ENCODE assay signal across 18 cellular contexts in the genomic region with DNA sequence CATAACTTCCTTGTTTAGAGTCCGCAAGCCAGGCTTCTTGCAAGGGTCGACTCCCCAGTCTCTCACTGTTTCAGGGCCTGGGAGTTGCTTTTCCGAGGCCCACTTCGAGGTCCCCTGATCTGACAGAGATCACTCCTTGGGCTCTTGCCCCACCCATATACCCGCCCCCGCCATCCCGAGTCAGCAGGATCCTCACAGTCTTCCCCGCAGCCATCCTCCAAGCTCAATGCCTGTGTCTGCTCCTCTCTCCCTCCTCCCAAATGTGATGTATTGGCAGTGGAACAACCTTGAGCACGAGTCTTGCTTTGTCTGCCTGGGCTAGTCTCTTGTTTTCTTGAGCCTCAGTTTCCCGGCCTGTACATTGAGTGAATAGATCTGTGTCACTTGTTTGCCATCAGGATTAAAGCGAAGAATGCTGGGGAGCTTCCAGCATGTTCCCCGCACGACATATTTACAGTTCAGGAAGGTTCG. TPM values are rescaled to one million over a fixed set of nuclear protein-coding genes. Genes with fewer than 3 reads are reported as not detected.
DNase-seq lines count a peak whose midpoint lies in the region; ATAC-seq and TF ChIP-seq lines count a peak whose summit lies in the region.
"Had no signal": no experiment of that assay in that cellular context is flagged by ENCODE, and none has a peak within 500 bp of the region (broad histone marks: within the 10 kb centered on the region; RNA-seq: fewer than 3 reads in every experiment).

No MANE protein-coding gene starts in this region.

- CTCF ChIA-PET in activated naive CD4-positive, alpha-beta T cell treated with anti-CD3 and anti-CD28 coated beads for 36 hours (lab: Charles Lee) = interaction anchor here (0.6 to 1.6 kb wide), 5 partner anchors 11 to 1273 kb away, joined by 3 to 6 read pairs (median 3); a partner anchor contains a TSS

- H3K9me3 ChIP-seq in HUES6 (ENCODE audit: control insufficient read depth, insufficient read depth, low read depth, low read length) = no peaks in the 10 kb centered on the region
- H3K9me3 ChIP-seq in thyroid gland = no peaks in the 10 kb centered on the region
- H3K9me3 ChIP-seq: pancreas, testis had no signal

- WGBS in thyroid gland, 2 donors = 2 to 3% methylated on average over 13 to 14 of the region's 14 CpGs

- intact Hi-C loops in activated naive CD4-positive, alpha-beta T cell treated with anti-CD3 and anti-CD28 coated beads for 36 hours (cut with micrococcal nuclease) = loop anchor here (1.0 to 10.0 kb wide), 2 partner anchors 10 to 1009 kb away; a partner anchor contains a TSS
- intact Hi-C loops in thyroid gland (cut with DNase I) = no loop called here

- no peak for DNase-seq in activated naive CD4-positive, alpha-beta T cell treated with anti-CD3 and anti-CD28 coated beads for 36 hours
- no peak for DNase-seq in activated naive CD4-positive, alpha-beta T cell (lab: John Stamatoyannopoulos, UW)
- no peak for DNase-seq in central memory CD8-positive, alpha-beta T cell (ENCODE audit: low spot score in 2 of 2)
- DNase-seq in stimulated activated effector memory CD8-positive, alpha-beta T cell treated with anti-CD3 and anti-CD28 coated beads, Interleukin-12 subunit alpha, Interleukin-12 subunit beta, amount 100 ng/mL, for 72 hours (ENCODE audit: low spot score in 2 of 2) = no peak
- no peak for DNase-seq in thyroid gland
- no peak for DNase-seq in SW 1271 (lab: John Stamatoyannopoulos, UW)
- DNase-seq: anterior cingulate cortex; left ventricle myocardium superior; NCI-H1048; Peyer's patch; stimulated activated CD4-positive, alpha-beta T cell treated with anti-CD3 and anti-CD28 coated beads, Interleukin-2, amount 100 ng/mL, for 24 hours; testis; WERI-Rb-1 had no signal

- no peak for TF ChIP-seq CTCF in thyroid gland (IDR thresholded peaks at IDR 0.05)

- no peak for TF ChIP-seq POLR2A in thyroid gland (IDR thresholded peaks at IDR 0.05)

- no peak for ATAC-seq in central memory CD8-positive, alpha-beta T cell (replicated peaks; ENCODE audit: extremely low read depth, poor library complexity, severe bottlenecking)
- ATAC-seq in stimulated activated effector memory CD8-positive, alpha-beta T cell treated with anti-CD3 and anti-CD28 coated beads, Interleukin-12 subunit alpha, Interleukin-12 subunit beta, amount 100 ng/mL, for 72 hours = no peak
- no peak for ATAC-seq in GM18909 (IDR thresholded peaks at IDR 0.05; ENCODE audit: poor library complexity, unreplicated experiment)
- ATAC-seq: left ventricle myocardium superior had no signal

- peaks cover 72% of the 10 kb centered on the region for H3K27me3 Mint-ChIP-seq in activated naive CD4-positive, alpha-beta T cell treated with anti-CD3 and anti-CD28 coated beads for 36 hours (ENCODE audit: low read depth)
- H3K27me3 Mint-ChIP-seq in central memory CD8-positive, alpha-beta T cell = peaks cover 90% of the 10 kb centered on the region

- no peaks in the 10 kb centered on the region for H3K36me3 ChIP-seq in HUES6 (ENCODE audit: control insufficient read depth, insufficient read depth, low read length)
- no peaks in the 10 kb centered on the region for H3K36me3 ChIP-seq in thyroid gland
- H3K36me3 ChIP-seq: pancreas, Peyer's patch, WERI-Rb-1 had no signal

- H3K4me3 ChIP-seq in HUES6 (ENCODE audit: low read depth, low read length) = peak overlapping the region; percentile 29; the same call in 1 of the 2 replicates
- no peak overlapping the region for H3K4me3 ChIP-seq in thyroid gland (replicated peaks in 1 of 3)
- H3K4me3 ChIP-seq: Peyer's patch, testis had no signal

- H3K27me3 ChIP-seq in HUES6 (ENCODE audit: control insufficient read depth, insufficient read depth, low read length) (peaks cover 100% of the 10 kb centered on the region), thyroid gland (peaks cover 70% of the 10 kb centered on the region)

- no peaks in the 10 kb centered on the region for H3K9me3 Mint-ChIP-seq in activated naive CD4-positive, alpha-beta T cell treated with anti-CD3 and anti-CD28 coated beads for 36 hours
- no peaks in the 10 kb centered on the region for H3K9me3 Mint-ChIP-seq in central memory CD8-positive, alpha-beta T cell
- H3K9me3 Mint-ChIP-seq in stimulated activated effector memory CD8-positive, alpha-beta T cell treated with anti-CD3 and anti-CD28 coated beads, Interleukin-12 subunit alpha, Interleukin-12 subunit beta, amount 100 ng/mL, for 72 hours = no peaks in the 10 kb centered on the region

- peaks cover 63% of the 10 kb centered on the region for H3K4me1 Mint-ChIP-seq in activated naive CD4-positive, alpha-beta T cell treated with anti-CD3 and anti-CD28 coated beads for 36 hours (ENCODE audit: low read depth)
- H3K4me1 Mint-ChIP-seq in central memory CD8-positive, alpha-beta T cell = peaks cover 45% of the 10 kb centered on the region
- H3K4me1 Mint-ChIP-seq in stimulated activated effector memory CD8-positive, alpha-beta T cell treated with anti-CD3 and anti-CD28 coated beads, Interleukin-12 subunit alpha, Interleukin-12 subunit beta, amount 100 ng/mL, for 72 hours = peaks cover 62% of the 10 kb centered on the region

- H3K4me1 ChIP-seq in HUES6 (ENCODE audit: control insufficient read depth, insufficient read depth, low read length) (peaks cover 46% of the 10 kb centered on the region), thyroid gland (peaks cover under 1 to 33% of the 10 kb centered on the region in 2 donors)
- H3K4me1 ChIP-seq: testis had no signal

- no peaks in the 10 kb centered on the region for H3K36me3 Mint-ChIP-seq in activated naive CD4-positive, alpha-beta T cell treated with anti-CD3 and anti-CD28 coated beads for 36 hours (ENCODE audit: low read depth)
- peaks cover 13% of the 10 kb centered on the region for H3K36me3 Mint-ChIP-seq in central memory CD8-positive, alpha-beta T cell (ENCODE audit: insufficient read depth)
- peaks cover 6% of the 10 kb centered on the region for H3K36me3 Mint-ChIP-seq in stimulated activated effector memory CD8-positive, alpha-beta T cell treated with anti-CD3 and anti-CD28 coated beads, Interleukin-12 subunit alpha, Interleukin-12 subunit beta, amount 100 ng/mL, for 72 hours

- no peak overlapping the region for H3K9ac ChIP-seq in HUES6 (ENCODE audit: low read length)

- peak overlapping the region; percentile 20 for H3K4me3 Mint-ChIP-seq in activated naive CD4-positive, alpha-beta T cell treated with anti-CD3 and anti-CD28 coated beads for 36 hours
- H3K4me3 Mint-ChIP-seq in central memory CD8-positive, alpha-beta T cell = no peak overlapping the region
- H3K4me3 Mint-ChIP-seq in stimulated activated effector memory CD8-positive, alpha-beta T cell treated with anti-CD3 and anti-CD28 coated beads, Interleukin-12 subunit alpha, Interleukin-12 subunit beta, amount 100 ng/mL, for 72 hours = peak overlapping the region; percentile 20

- H3K27ac Mint-ChIP-seq in activated naive CD4-positive, alpha-beta T cell treated with anti-CD3 and anti-CD28 coated beads for 36 hours = no peak overlapping the region
- peak overlapping the region; percentile 6 for H3K27ac Mint-ChIP-seq in central memory CD8-positive, alpha-beta T cell (ENCODE audit: low read depth)
- no peak overlapping the region for H3K27ac Mint-ChIP-seq in stimulated activated effector memory CD8-positive, alpha-beta T cell treated with anti-CD3 and anti-CD28 coated beads, Interleukin-12 subunit alpha, Interleukin-12 subunit beta, amount 100 ng/mL, for 72 hours

- H3K27ac ChIP-seq in HUES6 (ENCODE audit: low read depth, low read length) (no peak overlapping the region), thyroid gland (no peak overlapping the region)
- H3K27ac ChIP-seq: pancreas, Peyer's patch, testis, WERI-Rb-1 had no signal

RNA-seq across cellular contexts. Expression of a gene that starts 2.4 kb away (rescaled TPM):
- under 1 TPM; 0.62 to 0.99 TPM for total RNA-seq in activated naive CD4-positive, alpha-beta T cell treated with anti-CD3 and anti-CD28 coated beads for 36 hours
- total RNA-seq in thyroid gland = not detected
- total RNA-seq: chondrocyte, fibroblast of villous mesenchyme, left ventricle myocardium superior had no signal

RNA-seq across cellular contexts. Expression of a gene that starts 8.6 kb away (rescaled TPM):
- total RNA-seq in activated naive CD4-positive, alpha-beta T cell treated with anti-CD3 and anti-CD28 coated beads for 36 hours = 100 to 1,000 TPM; 293 to 307 TPM
- 100 to 1,000 TPM in 1 of 4 donors, 10 to 100 TPM in 3; 67.9 to 117 (median 88.0) TPM for total RNA-seq in thyroid gland

RNA-seq across cellular contexts. Expression of a gene that starts 9.8 kb away (rescaled TPM):
- total RNA-seq in activated naive CD4-positive, alpha-beta T cell treated with anti-CD3 and anti-CD28 coated beads for 36 hours = under 1 TPM in 1 of 2 experiments, not detected in 1; 0.32 TPM
- not detected for total RNA-seq in thyroid gland
- total RNA-seq: chondrocyte, fibroblast of villous mesenchyme, left ventricle myocardium superior had no signal
